ENCODE assay signal across 18 cellular contexts in the genomic region with DNA sequence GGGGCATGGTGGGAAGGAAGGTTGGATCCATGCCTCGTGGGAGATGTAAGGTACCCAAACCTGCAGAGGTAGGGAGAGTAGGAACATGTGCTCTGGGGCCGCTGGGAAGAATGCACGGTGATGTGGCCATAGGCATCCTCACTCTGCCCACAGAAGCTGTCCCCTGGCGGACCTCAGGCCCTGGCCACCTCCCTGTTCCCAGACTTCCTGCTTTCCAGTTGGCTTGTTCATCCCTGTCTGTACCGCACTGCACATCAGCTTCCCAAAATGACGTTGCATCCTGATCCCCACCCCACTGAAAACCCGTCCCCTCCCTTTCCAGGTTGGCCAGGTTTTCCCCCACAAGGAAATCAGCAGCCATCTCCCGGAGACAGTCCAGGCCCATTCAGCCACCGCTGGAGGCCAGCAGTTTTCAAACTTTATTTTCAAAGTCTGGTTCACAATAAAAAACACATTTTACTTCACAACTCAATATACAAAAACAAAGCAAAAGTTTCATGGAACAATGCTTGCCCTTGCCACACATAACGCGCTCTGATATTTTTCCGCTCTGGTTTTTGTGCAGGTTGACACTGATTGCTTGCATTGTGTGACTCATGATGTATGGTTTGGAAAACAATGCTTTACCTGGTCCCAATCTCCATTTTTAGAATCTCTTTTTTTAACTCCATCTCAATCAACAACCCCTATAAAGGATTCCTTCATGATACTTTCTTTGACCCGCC.
DNase-seq lines count a peak whose midpoint lies in the region; ATAC-seq, FAIRE-seq and TF ChIP-seq lines count a peak whose summit lies in the region.
"Had no signal": no experiment of that assay in that cellular context is flagged by ENCODE, and none has a peak within 500 bp of the region (broad histone marks: within the 10 kb centered on the region; RNA-seq: fewer than 3 reads in every experiment).

No MANE protein-coding gene starts in this region.

- H3K23me2 ChIP-seq in H1 (ENCODE audit: low read depth, low read length), result no peaks in the 10 kb centered on the region; the same call in 1 of the 2 replicates

- H3K9me2 ChIP-seq in GM23248 (ENCODE audit: insufficient read depth), result no peaks in the 10 kb centered on the region

- H3K36me3 ChIP-seq in IMR-90 (ENCODE audit: control insufficient read depth, insufficient read depth, low read length) (no peaks in the 10 kb centered on the region), H1 (ENCODE audit: control insufficient read depth in 2 of 4, insufficient read depth in 4 of 4, low read length in 3 of 4) (no peaks in the 10 kb centered on the region), mesenchymal stem cell (ENCODE audit: control insufficient read depth in 1 of 2, insufficient read depth in 2 of 2, low read depth in 1 of 2, low read length in 2 of 2) (peaks cover 0 to 4% of the 10 kb centered on the region in 2 experiments), suprapubic skin (no peaks in the 10 kb centered on the region), GM23248 (ENCODE audit: low read depth) (no peaks in the 10 kb centered on the region)

- H2AK5ac ChIP-seq in IMR-90 (ENCODE audit: low read depth, low read length) (no peak overlapping the region), H1 (ENCODE audit: low read depth, low read length) (peak overlapping the region; percentile 75; the same call in 1 of the 2 replicates), mesenchymal stem cell (ENCODE audit: low read length, severe bottlenecking) (no peak overlapping the region)

- H3K18ac ChIP-seq in IMR-90 (ENCODE audit: low read depth, low read length) (no peak overlapping the region), H1 (ENCODE audit: extremely low read depth, low read length) (no peak overlapping the region), mesenchymal stem cell (ENCODE audit: low read depth in 1 of 2, low read length in 2 of 2) (no peak overlapping the region)

- H4K20me1 ChIP-seq in IMR-90 (ENCODE audit: insufficient read depth, low read length) (no peaks in the 10 kb centered on the region), H1 (replicated peaks in 1 of 2; ENCODE audit: control insufficient read depth in 1 of 2, insufficient read depth in 2 of 2, low read length in 2 of 2) (peaks cover 0 to 1% of the 10 kb centered on the region in 2 experiments), GM23248 (ENCODE audit: insufficient read depth) (no peaks in the 10 kb centered on the region)

- H3K4me1 ChIP-seq in IMR-90 (ENCODE audit: control insufficient read depth, insufficient read depth, low read length) (peaks cover 5% of the 10 kb centered on the region), H1 (replicated peaks in 1 of 4; ENCODE audit: control insufficient read depth in 3 of 4, insufficient read depth in 4 of 4, low read length in 3 of 4) (no peaks in the 10 kb centered on the region; a peak in 2 of 7 replicates), mesenchymal stem cell (ENCODE audit: control insufficient read depth, insufficient read depth, low read depth, low read length) (peaks cover 1% of the 10 kb centered on the region), suprapubic skin (peaks cover 41% of the 10 kb centered on the region), GM23248 (ENCODE audit: insufficient read depth) (peaks cover 12% of the 10 kb centered on the region)

- TF ChIP-seq POLR2A in IMR-90 (IDR thresholded peaks at IDR 0.05; ENCODE audit: low read depth, low read length), result no peak
- TF ChIP-seq POLR2A in H1 (IDR thresholded peaks at IDR 0.05; ENCODE audit: control extremely low read depth in 1 of 2, low read depth in 2 of 2, low read length in 2 of 2), result no peak
- no peak for TF ChIP-seq POLR2A in suprapubic skin (IDR thresholded peaks at IDR 0.05)

- no peak overlapping the region for H2BK120ac ChIP-seq in IMR-90 (ENCODE audit: low read depth, low read length)
- no peak overlapping the region for H2BK120ac ChIP-seq in H1 (replicated peaks; ENCODE audit: low read depth, low read length)
- H2BK120ac ChIP-seq in mesenchymal stem cell (ENCODE audit: low read depth, low read length), result no peak overlapping the region

- 78% methylated on average over 8 of the region's 13 CpGs; no CpG with 5 or more reads in 1 of the 2 experiments for whole genome bisulfite sequencing in IMR-90 (ENCODE audit: extremely low coverage in 2 of 2, insufficient read length in 1 of 2), 2 experiments
- 93% methylated on average over 13 of the region's 13 CpGs; no CpG with 5 or more reads in 1 of the 2 experiments for WGBS in H1 (ENCODE audit: extremely low coverage in 1 of 2, insufficient coverage in 1 of 2, insufficient read length in 1 of 2, insufficient replicate concordance in 2 of 2, low coverage in 1 of 2, low lambda C conversion rate in 2 of 2, missing lambda C conversion rate in 1 of 2), 2 experiments
- 95% methylated on average over 13 of the region's 13 CpGs for WGBS in mesenchymal stem cell
- WGBS in suprapubic skin, result 70% methylated on average over 13 of the region's 13 CpGs
- WGBS in GM23248 (ENCODE audit: low coverage in 1 of 2, low lambda C conversion rate in 2 of 2, missing lambda C conversion rate in 2 of 2), 2 experiments, result 47 to 52% methylated on average over 11 to 13 of the region's 13 CpGs

- H3K4me2 ChIP-seq in IMR-90 (ENCODE audit: low read depth, low read length) (no peak overlapping the region), H1 (ENCODE audit: insufficient read depth in 1 of 2, low read depth in 2 of 2, low read length in 2 of 2) (no peak overlapping the region), mesenchymal stem cell (ENCODE audit: low read length, poor library complexity, severe bottlenecking) (no peak overlapping the region), GM23248 (ENCODE audit: unreplicated experiment) (no peak overlapping the region)

- H4K5ac ChIP-seq in IMR-90 (ENCODE audit: low read depth, low read length) (no peak overlapping the region), H1 (ENCODE audit: insufficient read length, low read depth, low read length) (no peak overlapping the region)

- no peak overlapping the region for H2BK15ac ChIP-seq in IMR-90 (ENCODE audit: low read depth, low read length)
- no peak overlapping the region for H2BK15ac ChIP-seq in H1 (ENCODE audit: low read length)
- H2BK15ac ChIP-seq in mesenchymal stem cell (ENCODE audit: low read depth, poor library complexity, severe bottlenecking), result no peak overlapping the region

- H2AFZ ChIP-seq in IMR-90 (replicated peaks; ENCODE audit: low read length, poor library complexity), result peak overlapping the region; percentile 51
- no peak overlapping the region for H2AFZ ChIP-seq in H1 (ENCODE audit: low read length)
- H2AFZ ChIP-seq in mesenchymal stem cell (ENCODE audit: low read depth, low read length), result no peak overlapping the region
- H2AFZ ChIP-seq in GM23248, result no peak overlapping the region

- no TSS peak for BruUV-seq in IMR-90 (replicated peaks; lab: Mats Ljungman, UMichigan)

- no peak overlapping the region for H3K27ac ChIP-seq in IMR-90 (ENCODE audit: insufficient read depth, low read length)
- no peak overlapping the region for H3K27ac ChIP-seq in H1 (ENCODE audit: low read depth, low read length)
- no peak overlapping the region for H3K27ac ChIP-seq in mesenchymal stem cell (ENCODE audit: low read length, poor library complexity, severe bottlenecking)
- H3K27ac ChIP-seq in suprapubic skin, result peak overlapping the region; percentile 40
- H3K27ac ChIP-seq in GM23248, result no peak overlapping the region
- H3K27ac ChIP-seq: RWPE1 had no signal

- no peaks in the 10 kb centered on the region for H3K27me3 ChIP-seq in IMR-90 (ENCODE audit: control insufficient read depth, insufficient read depth, low read length)
- no peaks in the 10 kb centered on the region; a peak in 1 of 7 replicates for H3K27me3 ChIP-seq in H1 (replicated peaks in 1 of 4; ENCODE audit: control insufficient read depth in 3 of 4, extremely low read depth in 1 of 4, insufficient read depth in 3 of 4, low read length in 3 of 4)
- H3K27me3 ChIP-seq in mesenchymal stem cell (ENCODE audit: control insufficient read depth in 1 of 2, insufficient read depth in 1 of 2, low read length in 2 of 2), result no peaks in the 10 kb centered on the region
- H3K27me3 ChIP-seq in suprapubic skin, result no peaks in the 10 kb centered on the region
- no peaks in the 10 kb centered on the region for H3K27me3 ChIP-seq in GM23248 (replicated peaks; ENCODE audit: insufficient read depth)

- H3K79me1 ChIP-seq in IMR-90 (ENCODE audit: low read depth in 1 of 2, low read length in 2 of 2), result no peaks in the 10 kb centered on the region
- H3K79me1 ChIP-seq in H1 (ENCODE audit: low read depth, low read length), result no peaks in the 10 kb centered on the region
- peaks cover 12% of the 10 kb centered on the region for H3K79me1 ChIP-seq in mesenchymal stem cell (replicated peaks; ENCODE audit: low read length, poor library complexity, severe bottlenecking)

- no peak for TF ChIP-seq EP300 in H1 (IDR thresholded peaks at IDR 0.05; ENCODE audit: borderline replicate concordance in 1 of 2, low read depth in 2 of 2, low read length in 2 of 2)
- TF ChIP-seq EP300 in suprapubic skin (IDR thresholded peaks at IDR 0.05), result no peak

- no peak for DNase-seq in IMR-90
- no peak for DNase-seq in H1 (ENCODE audit: low read depth in 1 of 2, low spot score in 2 of 2)
- no peak for DNase-seq in mesenchymal stem cell
- DNase-seq in suprapubic skin (ENCODE audit: low spot score in 2 of 2), result no peak
- no peak for DNase-seq in activated naive CD4-positive, alpha-beta T cell treated with anti-CD3 and anti-CD28 coated beads, Interleukin-2, amount 50 U/mL, for 16 hours
- DNase-seq in GM23248, result no peak
- DNase-seq: Calu3; CD4-positive, alpha-beta memory T cell; MV-4-11; NCI-H1417 treated with DMSO at 0.1 percent for 48 hours; NCI-H2029; NCI-H2171 treated with DMSO at 0.1 percent for 48 hours; NCI-H446 treated with DMSO at 0.1 percent for 48 hours; NCI-H748 treated with DMSO at 0.1 percent for 48 hours; PC-3 had no signal

- H3K9ac ChIP-seq in IMR-90 (ENCODE audit: low read depth, low read length) (no peak overlapping the region), H1 (replicated peaks in 1 of 4; ENCODE audit: extremely low read depth in 1 of 4, low read depth in 3 of 4, low read length in 3 of 4) (no peak overlapping the region), mesenchymal stem cell (ENCODE audit: low read length) (peak overlapping the region; percentile 57), GM23248 (no peak overlapping the region)

- TF ChIP-seq RAD21 in IMR-90 (IDR thresholded peaks at IDR 0.05; ENCODE audit: low read length) (no peak), H1 (IDR thresholded peaks at IDR 0.05 in 1 of 2, conservative IDR thresholded peaks at IDR 0.05 in 1 of 2; ENCODE audit: low read depth in 2 of 2, low read length in 2 of 2) (no peak)

- no peak for TF ChIP-seq CTCF in IMR-90 (conservative IDR thresholded peaks at IDR 0.05; ENCODE audit: low read depth, low read length)
- TF ChIP-seq CTCF in H1 (IDR thresholded peaks at IDR 0.05; ENCODE audit: control extremely low read depth in 1 of 3, insufficient read depth in 1 of 3, low read depth in 1 of 3, low read length in 3 of 3), result no peak
- TF ChIP-seq CTCF in suprapubic skin (IDR thresholded peaks at IDR 0.05), result no peak

- no peak overlapping the region for H3K23ac ChIP-seq in IMR-90 (ENCODE audit: low read depth, low read length)
- no peak overlapping the region for H3K23ac ChIP-seq in H1 (ENCODE audit: insufficient read length)
- peak overlapping the region in 1 of 2 experiments; percentile 35 for H3K23ac ChIP-seq in mesenchymal stem cell (ENCODE audit: low read length in 2 of 2)

- H3K56ac ChIP-seq in IMR-90 (ENCODE audit: extremely low read depth, insufficient read depth, low read length) (no peak overlapping the region), H1 (replicated peaks; ENCODE audit: insufficient read length, low read depth, low read length) (no peak overlapping the region)

- H2BK5ac ChIP-seq in IMR-90 (ENCODE audit: low read depth, low read length, poor library complexity, severe bottlenecking), result no peak overlapping the region
- H2BK5ac ChIP-seq in H1 (ENCODE audit: low read depth, low read length), result no peak overlapping the region
- no peak overlapping the region for H2BK5ac ChIP-seq in mesenchymal stem cell (ENCODE audit: low read depth, low read length, poor library complexity, severe bottlenecking)

- POLR2A ChIA-PET in IMR-90 (lab: Charles Lee; ENCODE audit: unreplicated experiment), result no interaction called here
- POLR2A ChIA-PET in H1 (lab: Charles Lee; ENCODE audit: partially characterized antibody), result no interaction called here

- no peaks in the 10 kb centered on the region; a peak in 1 of 4 replicates for H3K79me2 ChIP-seq in H1 (ENCODE audit: control insufficient read depth in 1 of 2, insufficient read depth in 2 of 2, low read length in 2 of 2)
- no peaks in the 10 kb centered on the region for H3K79me2 ChIP-seq in GM23248 (ENCODE audit: insufficient read depth)

- H2BK20ac ChIP-seq in IMR-90 (ENCODE audit: low read depth, low read length) (no peak overlapping the region), H1 (ENCODE audit: low read length) (no peak overlapping the region)

- H3K9me3 ChIP-seq in IMR-90 (ENCODE audit: control insufficient read depth, insufficient read depth, low read length) (no peaks in the 10 kb centered on the region), H1 (ENCODE audit: insufficient read depth in 2 of 2, low read depth in 1 of 2, low read length in 1 of 2) (peaks cover 0 to 10% of the 10 kb centered on the region in 2 experiments; a peak in 1 of 4 replicates), mesenchymal stem cell (ENCODE audit: control insufficient read depth, low read length) (no peaks in the 10 kb centered on the region), suprapubic skin (no peaks in the 10 kb centered on the region), GM23248 (ENCODE audit: low read depth) (no peaks in the 10 kb centered on the region)

- dilution Hi-C loops in IMR-90 (cut with HindIII; ENCODE audit: low sequenced_read_pairs, unreplicated experiment), result no loop called here

- H3K4ac ChIP-seq in IMR-90 (ENCODE audit: low read depth, low read length) (no peak overlapping the region), H1 (replicated peaks; ENCODE audit: insufficient read length, low read depth, low read length) (no peak overlapping the region), mesenchymal stem cell (ENCODE audit: low read depth in 1 of 2, low read length in 2 of 2) (no peak overlapping the region)

- peaks cover 1% of the 10 kb centered on the region; the same call in 1 of the 2 replicates for H3K9me1 ChIP-seq in IMR-90 (ENCODE audit: insufficient read depth, low read length)

- intact Hi-C loops in IMR-90 (cut with micrococcal nuclease), result no loop called here

- no peak overlapping the region for H4K8ac ChIP-seq in IMR-90 (ENCODE audit: low read depth in 2 of 2, low read length in 2 of 2)
- H4K8ac ChIP-seq in H1 (ENCODE audit: extremely low read depth, insufficient read depth, low read length), result no peak overlapping the region
- no peak overlapping the region for H4K8ac ChIP-seq in mesenchymal stem cell (ENCODE audit: low read length)

- in situ Hi-C loops in IMR-90 (cut with MboI; ENCODE audit: low sequenced_read_pairs) (no loop called here), GM23248 (cut with MboI) (no loop called here)

- no peaks in the 10 kb centered on the region for H3F3A ChIP-seq in GM23248 (ENCODE audit: insufficient read depth)

- H4K91ac ChIP-seq in IMR-90 (ENCODE audit: insufficient read depth, low read depth, low read length), result no peak overlapping the region
- peak overlapping the region; percentile 50 for H4K91ac ChIP-seq in H1 (replicated peaks; ENCODE audit: insufficient read length, low read length)
- H4K91ac ChIP-seq in mesenchymal stem cell (ENCODE audit: low read length), result peak overlapping the region; percentile 25

- H3K4me3 ChIP-seq in IMR-90 (ENCODE audit: insufficient read depth, low read depth, low read length) (no peak overlapping the region), H1 (ENCODE audit: extremely low read depth in 1 of 4, insufficient read depth in 2 of 4, low read depth in 3 of 4, low read length in 4 of 4) (no peak overlapping the region), mesenchymal stem cell (ENCODE audit: insufficient read depth in 1 of 2, low read depth in 1 of 2, low read length in 2 of 2) (no peak overlapping the region), suprapubic skin (no peak overlapping the region), GM23248 (no peak overlapping the region)
- H3K4me3 ChIP-seq: K562 had no signal

- CTCF ChIA-PET in IMR-90 (lab: Yijun Ruan, JAX), result no interaction called here
- CTCF ChIA-PET in H1 (lab: Charles Lee; ENCODE audit: partially characterized antibody), result interaction anchor here (0.6 kb wide), 1 partner anchor 73 kb away, joined by 3 read pairs; no protein-coding TSS in a partner anchor

- H2BK12ac ChIP-seq in H1 (ENCODE audit: low read depth, low read length) (no peak overlapping the region), mesenchymal stem cell (ENCODE audit: low read length in 2 of 2) (no peak overlapping the region)

- no peak overlapping the region for H3K14ac ChIP-seq in IMR-90 (replicated peaks; ENCODE audit: low read depth, low read length)
- no peak overlapping the region for H3K14ac ChIP-seq in H1 (ENCODE audit: insufficient read length)
- no peak overlapping the region for H3K14ac ChIP-seq in mesenchymal stem cell (ENCODE audit: low read length in 2 of 2)

- FAIRE-seq in H1 (lab: Jason Lieb, UNC), result no peak
- FAIRE-seq: K562 had no signal

- H2AK9ac ChIP-seq in IMR-90 (replicated peaks; ENCODE audit: low read depth, low read length, poor library complexity), result no peak overlapping the region

- ATAC-seq in IMR-90 (ENCODE audit: low read depth) (no peak), HG03039 (IDR thresholded peaks at IDR 0.05; ENCODE audit: unreplicated experiment) (no peak)
- ATAC-seq: K562, PC-3 had no signal
